ENCODE assay signal across 16 cellular contexts in genomic region chr7:85075864-85076263, GRCh38.
DNase-seq lines count a peak whose midpoint lies in the region; ATAC-seq, FAIRE-seq and TF ChIP-seq lines count a peak whose summit lies in the region.
"Had no signal": no experiment of that assay in that cellular context is flagged by ENCODE, and none has a peak within 500 bp of the region (broad histone marks: within the 10 kb centered on the region; RNA-seq: fewer than 3 reads in every experiment).

No MANE protein-coding gene starts in this region.

- H3K27ac ChIP-seq in body of pancreas: no peak overlapping the region
- H3K27ac ChIP-seq in mammary epithelial cell (ENCODE audit: insufficient read depth, low read depth, low read length): no peak overlapping the region
- H3K27ac ChIP-seq: C4-2B had no signal

- H3K9me3 ChIP-seq in body of pancreas (no peaks in the 10 kb centered on the region), mammary epithelial cell (replicated peaks; ENCODE audit: insufficient read depth, low read length) (no peaks in the 10 kb centered on the region)
- H3K9me3 ChIP-seq: BE2C had no signal

- BruUV-seq in mammary epithelial cell (replicated peaks; lab: Mats Ljungman, UMichigan): no TSS peak

- H3K9me3 Mint-ChIP-seq in mesothelial cell of epicardium: no peaks in the 10 kb centered on the region
- H3K9me3 Mint-ChIP-seq: GM23338, IgD-negative memory B cell had no signal

- TF ChIP-seq CTCF in body of pancreas (IDR thresholded peaks at IDR 0.05) (no peak), mesothelial cell of epicardium (IDR thresholded peaks at IDR 0.05; ENCODE audit: unreplicated experiment) (no peak), mammary epithelial cell (conservative IDR thresholded peaks at IDR 0.05 in 1 of 2, IDR thresholded peaks at IDR 0.05 in 1 of 2; ENCODE audit: extremely low read depth in 1 of 2, insufficient read depth in 1 of 2, low read depth in 1 of 2, low read length in 2 of 2) (no peak)

- no peak overlapping the region for H2AFZ ChIP-seq in mammary epithelial cell (ENCODE audit: low read depth, low read length)
- H2AFZ ChIP-seq: GM23338 had no signal

- WGBS in body of pancreas, 2 donors: 33 to 40% methylated on average over 2 of the region's 2 CpGs
- WGBS in mammary epithelial cell (ENCODE audit: low coverage, missing lambda C conversion rate): 80% methylated on average over 2 of the region's 2 CpGs

- dilution Hi-C loops in mammary epithelial cell (cut with HindIII; ENCODE audit: low sequenced_read_pairs): no loop called here

- intact Hi-C loops in body of pancreas (cut with DNase I): no loop called here
- intact Hi-C loops in mammary epithelial cell (cut with micrococcal nuclease): no loop called here

- DNase-seq in body of pancreas: no peak
- no peak for DNase-seq in mesothelial cell of epicardium (ENCODE audit: low spot score in 2 of 2, unreplicated experiment in 2 of 2)
- peak; percentile 38 for DNase-seq in renal cortical epithelial cell (ENCODE audit: low read depth)
- no peak for DNase-seq in DMS153 treated with DMSO at 0.1 percent for 48 hours (lab: John Stamatoyannopoulos, UW; ENCODE audit: unreplicated experiment)
- DNase-seq in mammary epithelial cell: no peak
- DNase-seq in frontal cortex (ENCODE audit: low spot score in 2 of 2): no peak
- DNase-seq: BE2C; CD4-positive, alpha-beta memory T cell; DMS153; H7 had no signal

- in situ Hi-C loops in mammary epithelial cell (cut with MboI; ENCODE audit: low sequenced_read_pairs in 2 of 2): no loop called here

- H3K4me1 Mint-ChIP-seq in mesothelial cell of epicardium: peaks cover 30% of the 10 kb centered on the region
- H3K4me1 Mint-ChIP-seq: CD4-positive, alpha-beta memory T cell; GM23338; IgD-negative memory B cell had no signal

- peak overlapping the region; percentile 69 for H3K27ac Mint-ChIP-seq in mesothelial cell of epicardium
- H3K27ac Mint-ChIP-seq: CD4-positive, alpha-beta memory T cell; GM23338; IgD-negative memory B cell had no signal

- CTCF ChIA-PET in mammary epithelial cell (lab: Charles Lee; ENCODE audit: low non-redundant PET): no interaction called here

- no peak overlapping the region for H3K9ac ChIP-seq in mammary epithelial cell (ENCODE audit: insufficient read depth, low read length)

- no peaks in the 10 kb centered on the region for H3K27me3 Mint-ChIP-seq in mesothelial cell of epicardium (ENCODE audit: low read depth)
- H3K27me3 Mint-ChIP-seq: CD4-positive, alpha-beta memory T cell; IgD-negative memory B cell had no signal

- H3K27me3 ChIP-seq in body of pancreas (no peaks in the 10 kb centered on the region), mammary epithelial cell (ENCODE audit: insufficient read depth, low read length) (no peaks in the 10 kb centered on the region)
- H3K27me3 ChIP-seq: BE2C had no signal

- no peak for TF ChIP-seq POLR2A in body of pancreas (IDR thresholded peaks at IDR 0.05)

- peaks cover 17% of the 10 kb centered on the region for H3K36me3 Mint-ChIP-seq in mesothelial cell of epicardium
- H3K36me3 Mint-ChIP-seq: CD4-positive, alpha-beta memory T cell; IgD-negative memory B cell had no signal

- H3K4me1 ChIP-seq in body of pancreas: no peaks in the 10 kb centered on the region
- H3K4me1 ChIP-seq in mammary epithelial cell (ENCODE audit: insufficient read depth, low read length): peaks cover 3% of the 10 kb centered on the region
- H3K4me1 ChIP-seq: BE2C had no signal

- H3K4me3 ChIP-seq in body of pancreas (no peak overlapping the region), mammary epithelial cell (replicated peaks in 1 of 3; ENCODE audit: insufficient read depth in 1 of 3, low read depth in 2 of 3, low read length in 3 of 3) (no peak overlapping the region)
- H3K4me3 ChIP-seq: GM23338 had no signal

- H3K36me3 ChIP-seq in body of pancreas (replicated peaks in 1 of 2; ENCODE audit: insufficient read depth in 1 of 2, low read depth in 2 of 2) (no peaks in the 10 kb centered on the region), mammary epithelial cell (ENCODE audit: insufficient read depth, low read length) (no peaks in the 10 kb centered on the region)
- H3K36me3 ChIP-seq: BE2C had no signal

- ATAC-seq in body of pancreas (peak; percentile 15), GM18909 (IDR thresholded peaks at IDR 0.05; ENCODE audit: poor library complexity, unreplicated experiment) (no peak)
- ATAC-seq: GM23338 had no signal

- H3K79me2 ChIP-seq in mammary epithelial cell (ENCODE audit: insufficient read depth, low read length): no peaks in the 10 kb centered on the region

- H3K4me3 Mint-ChIP-seq in mesothelial cell of epicardium: no peak overlapping the region
- H3K4me3 Mint-ChIP-seq: CD4-positive, alpha-beta memory T cell; GM23338; IgD-negative memory B cell had no signal

- no peak for FAIRE-seq in frontal cortex (lab: Jason Lieb, UNC)
- FAIRE-seq: A204.1, D721Med had no signal

- H4K20me1 ChIP-seq in mammary epithelial cell (ENCODE audit: insufficient read depth, low read length): no peaks in the 10 kb centered on the region

- no peak overlapping the region for H3K4me2 ChIP-seq in mammary epithelial cell (ENCODE audit: insufficient read depth, low read depth, low read length)
- H3K4me2 ChIP-seq: GM23338 had no signal
